Comparison of ENCODE assay signal across 10 cellular contexts in the genomic region with DNA sequence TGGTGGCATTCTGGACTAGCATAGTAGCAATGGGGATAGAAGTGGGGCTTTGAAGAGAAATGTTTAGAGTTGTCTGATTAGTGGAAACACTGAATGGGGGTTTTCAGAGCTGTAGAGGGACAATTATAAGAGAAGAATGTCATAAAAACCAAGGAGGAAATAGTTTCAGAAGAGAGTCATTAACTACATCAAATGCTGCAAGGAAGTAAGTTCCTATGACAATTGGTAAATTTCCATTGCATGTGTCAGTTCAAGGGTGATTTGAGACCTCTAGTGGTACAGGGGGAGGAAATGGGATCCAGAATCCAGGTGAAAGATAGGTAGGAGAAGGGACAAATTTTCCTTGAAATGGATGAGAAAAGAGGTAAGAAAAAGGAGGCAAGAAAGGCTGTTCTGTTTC.
DNase-seq lines count a peak whose midpoint lies in the region; ATAC-seq, FAIRE-seq and TF ChIP-seq lines count a peak whose summit lies in the region.
"Had no signal": no experiment of that assay in that cellular context is flagged by ENCODE, and none has a peak within 500 bp of the region (broad histone marks: within the 10 kb centered on the region; RNA-seq: fewer than 3 reads in every experiment).

No MANE protein-coding gene starts in this region.

- no peak overlapping the region for H3K27ac ChIP-seq in cardiac muscle cell
- peak overlapping the region; percentile 50 for H3K27ac ChIP-seq in PC-3 (ENCODE audit: low read length)

- no peak overlapping the region for H3K27ac Mint-ChIP-seq in type B pancreatic cell

- CTCF ChIA-PET in PC-3 (lab: Charles Lee): interaction anchor here (0.5 to 0.7 kb wide), 2 partner anchors 10 to 32 kb away, joined by 7 to 14 read pairs; no protein-coding TSS in a partner anchor

- H3K9me3 Mint-ChIP-seq in type B pancreatic cell: peaks cover 11% of the 10 kb centered on the region

- TF ChIP-seq CTCF in cardiac muscle cell (IDR thresholded peaks at IDR 0.05; ENCODE audit: low read depth, low read length): peak; percentile 26
- peak; percentile 68 for TF ChIP-seq CTCF in PC-3 (conservative IDR thresholded peaks at IDR 0.05; ENCODE audit: low read depth, low read length)
- no peak for TF ChIP-seq CTCF in type B pancreatic cell (conservative IDR thresholded peaks at IDR 0.05)

- H2AFZ ChIP-seq in PC-3 (ENCODE audit: low read length): peak overlapping the region; percentile 6; the same call in 1 of the 2 replicates

- H3K27me3 ChIP-seq in cardiac muscle cell (no peaks in the 10 kb centered on the region), PC-3 (ENCODE audit: low read length) (no peaks in the 10 kb centered on the region)

- H3K4me3 ChIP-seq in cardiac muscle cell: no peak overlapping the region
- no peak overlapping the region for H3K4me3 ChIP-seq in PC-3 (ENCODE audit: low read length)

- BruUV-seq in PC-3 (replicated peaks; lab: Mats Ljungman, UMichigan): no TSS peak

- no peaks in the 10 kb centered on the region for H3K9me3 ChIP-seq in cardiac muscle cell (ENCODE audit: low read depth)
- H3K9me3 ChIP-seq in PC-3 (ENCODE audit: low read length): no peaks in the 10 kb centered on the region

- no peak for FAIRE-seq in urothelium cell line (lab: Jason Lieb, UNC)

- H3K36me3 ChIP-seq in cardiac muscle cell: no peaks in the 10 kb centered on the region
- H3K36me3 ChIP-seq in PC-3 (ENCODE audit: low read depth, low read length): no peaks in the 10 kb centered on the region

- no peaks in the 10 kb centered on the region for H3K36me3 Mint-ChIP-seq in type B pancreatic cell

- H3K4me1 ChIP-seq in cardiac muscle cell (ENCODE audit: low read depth): peaks cover 9% of the 10 kb centered on the region
- H3K4me1 ChIP-seq in PC-3 (ENCODE audit: insufficient read depth, low read length): peaks cover 40% of the 10 kb centered on the region

- H3K79me2 ChIP-seq in PC-3 (ENCODE audit: low read length): no peaks in the 10 kb centered on the region

- intact Hi-C loops in left cardiac atrium (cut with DNase I) (no loop called here), PC-3 (cut with micrococcal nuclease) (loop anchor here (1.0 kb wide), 2 partner anchors 31 to 68 kb away; a partner anchor contains a TSS)

- no peaks in the 10 kb centered on the region for H3F3A ChIP-seq in PC-3 (ENCODE audit: low read length, unreplicated experiment)

- POLR2A ChIA-PET in PC-3 (lab: Charles Lee; ENCODE audit: unreplicated experiment): no interaction called here

- no peak overlapping the region for H3K4me3 Mint-ChIP-seq in type B pancreatic cell

- ATAC-seq in left cardiac atrium: no peak
- ATAC-seq in PC-3: peak; percentile 62
- no peak for ATAC-seq in GM18868 (IDR thresholded peaks at IDR 0.05; ENCODE audit: unreplicated experiment)

- H3K4me1 Mint-ChIP-seq in type B pancreatic cell (ENCODE audit: unreplicated experiment): no peaks in the 10 kb centered on the region

- H3K27me3 Mint-ChIP-seq in type B pancreatic cell: no peaks in the 10 kb centered on the region

- H3K9ac ChIP-seq in PC-3 (ENCODE audit: low read length): no peak overlapping the region

- peak overlapping the region; percentile 12 for H3K4me2 ChIP-seq in PC-3 (ENCODE audit: low read length)

- no peaks in the 10 kb centered on the region for H3K9me2 ChIP-seq in PC-3 (replicated peaks; ENCODE audit: low read length)

- H4K20me1 ChIP-seq in PC-3 (ENCODE audit: low read length): no peaks in the 10 kb centered on the region

- DNase-seq in cardiac muscle cell (ENCODE audit: low read depth in 1 of 2, low spot score in 1 of 2): peak in 1 of 2 donors; percentile 21
- DNase-seq in left cardiac atrium: no peak
- peak; percentile 83 for DNase-seq in PC-3
- peak; percentile 30 for DNase-seq in fibroblast of peridontal ligament (ENCODE audit: extremely low read depth)
- DNase-seq in urothelium cell line (ENCODE audit: low spot score): peak; percentile 28
- DNase-seq in NCI-H187 treated with DMSO at 0.1 percent for 48 hours (lab: John Stamatoyannopoulos, UW): no peak
- DNase-seq in type B pancreatic cell (ENCODE audit: extremely low spot score, unreplicated experiment): no peak
- DNase-seq: activated naive CD4-positive, alpha-beta T cell treated with anti-CD3 and anti-CD28 coated beads, Interleukin-2, amount 50 U/mL, for 16 hours; Calu3 had no signal

Comparison
In these comparisons a context has a peak if more than half of its experiments do, and no peak if none do; other contexts are left out.
1. DNase-seq: peak in PC-3 (single experiment), fibroblast of peridontal ligament (single experiment) and urothelium cell line (single experiment); none in left cardiac atrium (single experiment), NCI-H187 treated with DMSO at 0.1 percent for 48 hours (single experiment) and type B pancreatic cell (single experiment).